8 cellular contexts compared by ENCODE assay signal in the genomic region with DNA sequence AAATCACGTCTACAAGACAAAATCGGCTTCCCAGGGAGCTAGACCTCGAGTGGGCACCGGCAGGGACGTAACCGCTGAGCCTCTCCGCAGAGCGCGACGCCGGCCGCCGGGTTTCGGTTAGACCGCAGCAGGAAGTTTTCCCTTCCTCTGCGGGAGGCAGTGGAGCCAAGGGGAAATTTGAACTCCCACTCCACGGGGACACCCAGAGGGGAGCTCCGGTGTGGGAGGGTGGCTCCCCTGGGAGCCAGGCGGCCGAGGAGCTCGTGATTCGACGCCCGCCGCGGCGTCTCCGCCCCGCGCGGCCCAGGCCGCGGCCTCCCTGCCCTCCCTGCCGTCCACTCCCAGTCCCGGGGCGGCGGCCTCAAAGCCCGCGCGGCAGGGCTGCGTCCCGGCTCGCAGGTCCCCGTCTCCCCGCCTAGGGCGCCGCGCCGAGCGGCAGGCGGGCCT.
DNase-seq lines count a peak whose midpoint lies in the region; ATAC-seq and TF ChIP-seq lines count a peak whose summit lies in the region.

No MANE protein-coding gene starts in this region.

- H3K27me3 Mint-ChIP-seq in effector memory CD8-positive, alpha-beta T cell: no peaks in the 10 kb centered on the region

- no peaks in the 10 kb centered on the region for H3K9me3 Mint-ChIP-seq in effector memory CD8-positive, alpha-beta T cell

- H3K36me3 Mint-ChIP-seq in effector memory CD8-positive, alpha-beta T cell (ENCODE audit: insufficient read depth): peaks cover 24% of the 10 kb centered on the region

- H3K4me1 Mint-ChIP-seq in effector memory CD8-positive, alpha-beta T cell (ENCODE audit: low read depth in 2 of 2): peaks cover 18 to 38% of the 10 kb centered on the region in 2 donors

- no peak for TF ChIP-seq RAD21 in Ishikawa (IDR thresholded peaks at IDR 0.05; ENCODE audit: low read depth)

- DNase-seq in NCI-H187 (lab: John Stamatoyannopoulos, UW) (peak; percentile 58 to 65), NCI-H187 treated with DMSO at 0.1 percent for 48 hours (lab: John Stamatoyannopoulos, UW) (no peak), midbrain (lab: John Stamatoyannopoulos, UW) (peak; percentile 71), stromal cell of bone marrow (ENCODE audit: low read depth) (peak; percentile 36)
- DNase-seq in effector memory CD8-positive, alpha-beta T cell: no peak

- peak; percentile 35 for ATAC-seq in GM21737 (IDR thresholded peaks at IDR 0.05; ENCODE audit: unreplicated experiment)
- peak; percentile 38 for ATAC-seq in effector memory CD8-positive, alpha-beta T cell (replicated peaks)

- H3K27ac ChIP-seq in VCaP: peak overlapping the region; percentile 99

- peak overlapping the region; percentile 84 to 91 for H3K4me3 Mint-ChIP-seq in effector memory CD8-positive, alpha-beta T cell

- H3K27ac Mint-ChIP-seq in effector memory CD8-positive, alpha-beta T cell: peak overlapping the region; percentile 93 to 94

- TF ChIP-seq CTCF in VCaP (conservative IDR thresholded peaks at IDR 0.05): no peak

- TF ChIP-seq EP300 in Ishikawa (IDR thresholded peaks at IDR 0.05; ENCODE audit: borderline replicate concordance): peak; percentile 66

TF ChIP-seq in Ishikawa, 13 proteins besides CTCF, POLR2A, EP300 and RAD21:
- TF ChIP-seq, protein P1, sequence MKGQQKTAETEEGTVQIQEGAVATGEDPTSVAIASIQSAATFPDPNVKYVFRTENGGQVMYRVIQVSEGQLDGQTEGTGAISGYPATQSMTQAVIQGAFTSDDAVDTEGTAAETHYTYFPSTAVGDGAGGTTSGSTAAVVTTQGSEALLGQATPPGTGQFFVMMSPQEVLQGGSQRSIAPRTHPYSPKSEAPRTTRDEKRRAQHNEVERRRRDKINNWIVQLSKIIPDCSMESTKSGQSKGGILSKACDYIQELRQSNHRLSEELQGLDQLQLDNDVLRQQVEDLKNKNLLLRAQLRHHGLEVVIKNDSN (IDR thresholded peaks at IDR 0.05): no peak
- peak; percentile 23; the same call in 1 of the 2 replicates for TF ChIP-seq YY1 (IDR thresholded peaks at IDR 0.05; ENCODE audit: low read depth)
- no peak for TF ChIP-seq REST (IDR thresholded peaks at IDR 0.05; ENCODE audit: low read depth)
- peak; percentile 61 for TF ChIP-seq NFIC (IDR thresholded peaks at IDR 0.05)
- peak; percentile 60 for TF ChIP-seq FOXM1 (IDR thresholded peaks at IDR 0.05; ENCODE audit: borderline replicate concordance, low read depth)
- TF ChIP-seq, protein P2, sequence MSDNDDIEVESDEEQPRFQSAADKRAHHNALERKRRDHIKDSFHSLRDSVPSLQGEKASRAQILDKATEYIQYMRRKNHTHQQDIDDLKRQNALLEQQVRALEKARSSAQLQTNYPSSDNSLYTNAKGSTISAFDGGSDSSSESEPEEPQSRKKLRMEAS (IDR thresholded peaks at IDR 0.05): peak; percentile 75
- 0 out of 2 replicates have a peak, but pooled peaks have one; percentile 7 for TF ChIP-seq CEBPB (IDR thresholded peaks at IDR 0.05)
- TF ChIP-seq TAF1 (IDR thresholded peaks at IDR 0.05; ENCODE audit: low read depth): no peak
- TF ChIP-seq CREB1 (IDR thresholded peaks at IDR 0.05; ENCODE audit: low read depth): no peak; the same call in 1 of the 2 replicates
- peak; percentile 79 for TF ChIP-seq TCF12 (IDR thresholded peaks at IDR 0.05; ENCODE audit: low read depth)
- TF ChIP-seq ZBTB7A (IDR thresholded peaks at IDR 0.05; ENCODE audit: low read depth): no peak
- peak; percentile 18; the same call in 1 of the 2 replicates for TF ChIP-seq EGR1 (IDR thresholded peaks at IDR 0.05)

Comparison
In these comparisons a context has a peak if more than half of its experiments do, and no peak if none do; other contexts are left out.
1. DNase-seq: peak in NCI-H187 (2 of 2), midbrain (single experiment) and stromal cell of bone marrow (single experiment); none in NCI-H187 treated with DMSO at 0.1 percent for 48 hours (single experiment) and effector memory CD8-positive, alpha-beta T cell (0 of 3).